ENCODE assay signal across 14 cellular contexts in the genomic region with DNA sequence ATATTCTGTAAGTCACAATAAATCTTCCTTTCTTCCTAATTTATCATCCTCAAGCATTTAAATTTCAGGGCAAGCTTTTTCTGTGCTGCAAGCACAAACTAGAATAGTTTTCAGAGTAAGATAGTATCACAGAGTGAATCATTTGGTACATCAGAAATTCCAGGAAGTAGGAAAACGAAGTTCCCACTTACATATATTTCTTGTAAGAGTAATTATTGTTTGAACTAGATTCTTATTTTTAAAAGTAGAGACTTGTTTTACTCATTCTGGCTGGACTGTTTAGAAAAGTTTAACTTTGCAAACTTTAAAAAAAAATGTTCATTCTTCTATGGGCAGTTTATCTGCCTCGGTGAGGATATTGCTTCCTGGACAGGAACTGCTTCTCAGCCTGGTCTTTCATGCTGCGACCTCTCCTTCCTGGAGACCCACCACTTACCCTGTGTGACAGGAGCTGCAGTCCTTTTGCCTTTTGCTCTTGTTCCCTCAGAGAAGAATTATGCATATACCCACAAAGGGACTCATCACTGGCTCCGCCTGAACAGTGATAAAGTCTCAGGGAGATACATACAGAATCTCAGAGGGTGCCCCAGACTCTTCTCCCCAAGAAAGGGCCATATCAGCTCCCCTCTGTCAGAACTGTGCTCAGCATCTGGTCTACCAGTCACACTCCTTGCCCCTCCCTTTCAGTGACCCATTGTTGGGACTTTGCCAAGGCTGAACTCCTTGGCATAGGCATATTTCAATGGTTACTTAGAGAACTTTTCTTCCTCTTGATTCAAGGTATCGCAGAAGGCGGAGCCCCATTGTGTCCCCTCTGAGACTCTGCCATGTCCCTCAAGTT.
DNase-seq lines count a peak whose midpoint lies in the region; ATAC-seq lines count a peak whose summit lies in the region.
"Had no signal": no experiment of that assay in that cellular context is flagged by ENCODE, and none has a peak within 500 bp of the region (broad histone marks: within the 10 kb centered on the region; RNA-seq: fewer than 3 reads in every experiment).

No MANE protein-coding gene starts in this region.

- H3K4me1 Mint-ChIP-seq in activated T-helper 1 cell treated with anti-CD3 and anti-CD28 coated beads, Interleukin-12 subunit alpha, Interleukin-12 subunit beta, Interleukin-2, Interleukin-4 antibody, amounts not matched to agents 30 ng/mL and 10 ng/mL and 1 ng/mL, durations not matched to agents 14 hours and 24 hours and 36 hours (ENCODE audit: low read depth), result peaks cover 6% of the 10 kb centered on the region
- H3K4me1 Mint-ChIP-seq in activated T-cell treated with anti-CD3 and anti-CD28 coated beads, Interleukin-2, amount 50 U/mL, for 24 hours (ENCODE audit: low read depth), result peaks cover 12% of the 10 kb centered on the region

- peaks cover 5% of the 10 kb centered on the region for H3K27me3 Mint-ChIP-seq in activated T-helper 1 cell treated with anti-CD3 and anti-CD28 coated beads, Interleukin-12 subunit alpha, Interleukin-12 subunit beta, Interleukin-2, Interleukin-4 antibody, amounts not matched to agents 30 ng/mL and 10 ng/mL and 1 ng/mL, durations not matched to agents 14 hours and 24 hours and 36 hours (ENCODE audit: insufficient read depth)
- H3K27me3 Mint-ChIP-seq in activated T-cell treated with anti-CD3 and anti-CD28 coated beads, Interleukin-2, amount 50 U/mL, for 24 hours, result no peaks in the 10 kb centered on the region

- intact Hi-C loops in activated T-helper 1 cell treated with anti-CD3 and anti-CD28 coated beads, Interleukin-12 subunit alpha, Interleukin-12 subunit beta, Interleukin-2, Interleukin-4 antibody, amounts not matched to agents 30 ng/mL and 10 ng/mL and 1 ng/mL, durations not matched to agents 14 hours and 24 hours and 36 hours (cut with micrococcal nuclease), result no loop called here

- H3K9me3 Mint-ChIP-seq in activated T-helper 1 cell treated with anti-CD3 and anti-CD28 coated beads, Interleukin-12 subunit alpha, Interleukin-12 subunit beta, Interleukin-2, Interleukin-4 antibody, amounts not matched to agents 30 ng/mL and 10 ng/mL and 1 ng/mL, durations not matched to agents 14 hours and 24 hours and 36 hours, result peaks cover 15% of the 10 kb centered on the region
- peaks cover 8% of the 10 kb centered on the region for H3K9me3 Mint-ChIP-seq in activated T-cell treated with anti-CD3 and anti-CD28 coated beads, Interleukin-2, amount 50 U/mL, for 24 hours

- H3K4me3 Mint-ChIP-seq in activated T-helper 1 cell treated with anti-CD3 and anti-CD28 coated beads, Interleukin-12 subunit alpha, Interleukin-12 subunit beta, Interleukin-2, Interleukin-4 antibody, amounts not matched to agents 30 ng/mL and 10 ng/mL and 1 ng/mL, durations not matched to agents 14 hours and 24 hours and 36 hours, result no peak overlapping the region
- no peak overlapping the region for H3K4me3 Mint-ChIP-seq in activated T-cell treated with anti-CD3 and anti-CD28 coated beads, Interleukin-2, amount 50 U/mL, for 24 hours

- peak overlapping the region; percentile 32 for H3K27ac ChIP-seq in epithelial cell of prostate
- H3K27ac ChIP-seq: heart left ventricle had no signal

- H3K27ac Mint-ChIP-seq in activated T-helper 1 cell treated with anti-CD3 and anti-CD28 coated beads, Interleukin-12 subunit alpha, Interleukin-12 subunit beta, Interleukin-2, Interleukin-4 antibody, amounts not matched to agents 30 ng/mL and 10 ng/mL and 1 ng/mL, durations not matched to agents 14 hours and 24 hours and 36 hours, result no peak overlapping the region
- no peak overlapping the region for H3K27ac Mint-ChIP-seq in activated T-cell treated with anti-CD3 and anti-CD28 coated beads, Interleukin-2, amount 50 U/mL, for 24 hours

- no peak for ATAC-seq in GM19035 (IDR thresholded peaks at IDR 0.05; ENCODE audit: unreplicated experiment)
- ATAC-seq: heart left ventricle had no signal

- DNase-seq in Daoy (ENCODE audit: low read depth) (peak; percentile 21), RPMI8226 (peak; percentile 17), epithelial cell of prostate (ENCODE audit: low read depth, low spot score) (no peak), renal cortical epithelial cell (ENCODE audit: low read depth) (peak; percentile 23)
- no peak for DNase-seq in activated T-helper 1 cell treated with anti-CD3 and anti-CD28 coated beads, Interleukin-12 subunit alpha, Interleukin-12 subunit beta, Interleukin-2, Interleukin-4 antibody, amounts not matched to agents 30 ng/mL and 10 ng/mL and 1 ng/mL, durations not matched to agents 14 hours and 24 hours and 36 hours (ENCODE audit: low spot score)
- no peak for DNase-seq in activated T-cell treated with anti-CD3 and anti-CD28 coated beads, Interleukin-2, amount 50 U/mL, for 24 hours
- no peak for DNase-seq in stimulated activated CD4-positive, alpha-beta T cell treated with anti-CD3 and anti-CD28 coated beads, Interleukin-4, amount 100 ng/mL, for 1 hour
- DNase-seq: activated CD4-positive, alpha-beta T cell treated with anti-CD3 and anti-CD28 coated beads, Interleukin-2, amount 50 U/mL, for 1 hour; heart left ventricle; KBM-7; NCI-H1694; NK-92 treated with Interleukin-12 subunit alpha and Interleukin-12 subunit beta, amount 100 ng/mL, for 24 hours; stimulated activated CD8-positive, alpha-beta memory T cell treated with anti-CD3 and anti-CD28 coated beads, Interleukin-4, amount 100 ng/mL, for 48 hours had no signal

- H3K36me3 Mint-ChIP-seq in activated T-helper 1 cell treated with anti-CD3 and anti-CD28 coated beads, Interleukin-12 subunit alpha, Interleukin-12 subunit beta, Interleukin-2, Interleukin-4 antibody, amounts not matched to agents 30 ng/mL and 10 ng/mL and 1 ng/mL, durations not matched to agents 14 hours and 24 hours and 36 hours (ENCODE audit: low read depth), result peaks cover 2% of the 10 kb centered on the region
- H3K36me3 Mint-ChIP-seq in activated T-cell treated with anti-CD3 and anti-CD28 coated beads, Interleukin-2, amount 50 U/mL, for 24 hours (ENCODE audit: low read depth), result no peaks in the 10 kb centered on the region

Comparison
In these comparisons a context has a peak if more than half of its experiments do, and no peak if none do; other contexts are left out.
1. DNase-seq: peak in Daoy (single experiment), RPMI8226 (single experiment) and renal cortical epithelial cell (single experiment); none in epithelial cell of prostate (single experiment), activated T-helper 1 cell treated with anti-CD3 and anti-CD28 coated beads, Interleukin-12 subunit alpha, Interleukin-12 subunit beta, Interleukin-2, Interleukin-4 antibody, amounts not matched to agents 30 ng/mL and 10 ng/mL and 1 ng/mL, durations not matched to agents 14 hours and 24 hours and 36 hours (single experiment), activated T-cell treated with anti-CD3 and anti-CD28 coated beads, Interleukin-2, amount 50 U/mL, for 24 hours (single experiment) and stimulated activated CD4-positive, alpha-beta T cell treated with anti-CD3 and anti-CD28 coated beads, Interleukin-4, amount 100 ng/mL, for 1 hour (single experiment).